Comparison of ENCODE assay signal across 17 cellular contexts in the genomic region with DNA sequence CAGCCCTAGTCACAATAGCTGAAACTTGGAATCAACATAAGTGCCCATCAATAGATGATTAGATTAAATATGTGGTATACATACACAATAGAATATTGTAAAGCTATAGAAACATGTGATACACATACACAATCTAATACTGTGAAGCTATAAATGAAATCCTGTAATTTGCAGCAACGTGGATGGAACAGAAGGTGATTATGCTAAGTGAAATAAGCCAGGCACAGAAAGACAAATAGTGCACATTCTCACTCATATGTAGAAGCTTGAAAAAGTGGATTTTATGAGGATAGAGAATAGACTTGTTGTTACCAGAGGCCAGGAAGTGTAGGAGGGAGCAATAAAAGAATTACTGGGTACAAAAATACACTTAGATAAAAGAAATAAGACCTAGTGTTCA.
DNase-seq lines count a peak whose midpoint lies in the region; TF ChIP-seq lines count a peak whose summit lies in the region.
"Had no signal": no experiment of that assay in that cellular context is flagged by ENCODE, and none has a peak within 500 bp of the region (broad histone marks: within the 10 kb centered on the region; RNA-seq: fewer than 3 reads in every experiment).

No MANE protein-coding gene starts in this region.

- H3K27ac ChIP-seq in VCaP: peak overlapping the region; percentile 9; the same call in 1 of the 2 replicates
- H3K27ac ChIP-seq: 22Rv1; A549; BLaER1 treated with 17β-estradiol and CSF1 and Interleukin-3, amounts not matched to agents 10 nM and 100 nM; C4-2B had no signal

- no peak for TF ChIP-seq CTCF in VCaP (conservative IDR thresholded peaks at IDR 0.05)

- DNase-seq in DMS 273 (lab: John Stamatoyannopoulos, UW; ENCODE audit: unreplicated experiment) (peak; percentile 11), DMS 273 treated with DMSO at 0.1 percent for 48 hours (lab: John Stamatoyannopoulos, UW) (no peak), COLO829 (ENCODE audit: low spot score) (peak; percentile 16), COR-L47 (lab: John Stamatoyannopoulos, UW) (no peak)
- no peak for DNase-seq in activated naive CD4-positive, alpha-beta T cell (lab: John Stamatoyannopoulos, UW)
- DNase-seq: AML-193; Caco-2; Calu3; CD4-positive, alpha-beta T cell; CD8-positive, alpha-beta T cell; DMS79 treated with DMSO at 0.1 percent for 48 hours; GF-D8 had no signal

Comparison
In these comparisons a context has a peak if more than half of its experiments do, and no peak if none do; other contexts are left out.
1. DNase-seq: peak in DMS 273 (single experiment) and COLO829 (single experiment); none in DMS 273 treated with DMSO at 0.1 percent for 48 hours (single experiment), activated naive CD4-positive, alpha-beta T cell (0 of 4) and COR-L47 (single experiment).